Comparison of ENCODE assay signal across 8 cellular contexts in genomic region chr11:62709262-62710000, GRCh38. TPM values are rescaled to one million over a fixed set of nuclear protein-coding genes. Genes with fewer than 3 reads are reported as not detected.
A peak's percentile ranks its signal among the peaks of the same experiment; 100 is the strongest.
DNase-seq lines count a peak whose midpoint lies in the region; ATAC-seq, FAIRE-seq and TF ChIP-seq lines count a peak whose summit lies in the region.

No MANE protein-coding gene starts in this region.

- H3K4me3 ChIP-seq in GM12864 (ENCODE audit: low read depth, low read length) (peak overlapping the region; percentile 56), body of pancreas (no peak overlapping the region), iPS DF 6.9 (ENCODE audit: low read length) (peak overlapping the region; percentile 76; the same call in 1 of the 2 replicates), sigmoid colon (peak overlapping the region; percentile 44 to 59 (median 55))

- ATAC-seq in HG02759 (IDR thresholded peaks at IDR 0.05; ENCODE audit: unreplicated experiment) (peak; percentile 76), body of pancreas (peak; percentile 77)

- H3K36me3 ChIP-seq in body of pancreas (replicated peaks in 1 of 2; ENCODE audit: insufficient read depth in 1 of 2, low read depth in 2 of 2) = no peaks in the 10 kb centered on the region
- peaks cover 5% of the 10 kb centered on the region; the same call in 1 of the 2 replicates for H3K36me3 ChIP-seq in iPS DF 6.9 (ENCODE audit: control insufficient read depth, insufficient read depth, low read length)
- peaks cover 10 to 41% (median 21%) of the 10 kb centered on the region in 4 donors for H3K36me3 ChIP-seq in sigmoid colon

- peak; percentile 46 to 86 (median 81) for TF ChIP-seq POLR2A in body of pancreas (IDR thresholded peaks at IDR 0.05)
- TF ChIP-seq POLR2A in sigmoid colon (IDR thresholded peaks at IDR 0.05) = peak; percentile 55 to 71

- no peak for TF ChIP-seq CTCF in GM12864 (IDR thresholded peaks at IDR 0.05; ENCODE audit: low read depth, low read length, missing control alignments)
- peak in 1 of 7 experiments; percentile 16 for TF ChIP-seq CTCF in body of pancreas (IDR thresholded peaks at IDR 0.05)
- no peak for TF ChIP-seq CTCF in sigmoid colon (IDR thresholded peaks at IDR 0.05)

- H3K27me3 ChIP-seq in body of pancreas = no peaks in the 10 kb centered on the region
- H3K27me3 ChIP-seq in iPS DF 6.9 (ENCODE audit: control insufficient read depth, insufficient read depth, low read length) = no peaks in the 10 kb centered on the region
- H3K27me3 ChIP-seq in sigmoid colon = no peaks in the 10 kb centered on the region

- no peaks in the 10 kb centered on the region for H3K9me3 ChIP-seq in body of pancreas
- no peaks in the 10 kb centered on the region for H3K9me3 ChIP-seq in iPS DF 6.9 (ENCODE audit: control insufficient read depth, insufficient read depth, low read length)
- H3K9me3 ChIP-seq in sigmoid colon = no peaks in the 10 kb centered on the region

- H3K4me1 ChIP-seq in body of pancreas (peaks cover 91% of the 10 kb centered on the region), iPS DF 6.9 (ENCODE audit: control insufficient read depth, insufficient read depth, low read length) (no peaks in the 10 kb centered on the region; the same call in 1 of the 2 replicates), sigmoid colon (peaks cover 0 to 40% (median 36%) of the 10 kb centered on the region in 4 donors)

- TF ChIP-seq EP300 in sigmoid colon (IDR thresholded peaks at IDR 0.05) = no peak

- H3K27ac ChIP-seq in body of pancreas = peak overlapping the region; percentile 70 to 94 (median 93)
- peak overlapping the region; percentile 11 for H3K27ac ChIP-seq in iPS DF 6.9 (ENCODE audit: low read length)
- H3K27ac ChIP-seq in sigmoid colon = peak overlapping the region; percentile 88 to 94 (median 92)

- intact Hi-C loops in body of pancreas (cut with DNase I) (no loop called here), sigmoid colon (cut with DNase I) (loop anchor here (5.0 kb wide), 3 partner anchors 42 to 97 kb away; partner anchors contain the start of genes C11orf98, CSKMT, EML3 and INTS5)

- WGBS in body of pancreas, 2 donors = 2 to 3% methylated on average over 47 of the region's 47 CpGs
- no CpG with 5 or more reads among the region's 47 CpGs for WGBS in iPS DF 6.9 (ENCODE audit: insufficient coverage, insufficient read length)
- WGBS in sigmoid colon, 2 donors = 2 to 4% methylated on average over 47 of the region's 47 CpGs

- peak; percentile 89 for FAIRE-seq in TTC549 (lab: Jason Lieb, UNC)

- DNase-seq in GM12864 (ENCODE audit: low read depth) (peak; percentile 95), NCI-H187 (lab: John Stamatoyannopoulos, UW) (peak; percentile 96 to 99), body of pancreas (peak; percentile 97 to 99 (median 99)), iPS DF 6.9 (ENCODE audit: low read depth, low spot score) (peak; percentile 97), sigmoid colon (peak; percentile 100), Kasumi-1 (lab: John Stamatoyannopoulos, UW) (no peak)

RNA-seq across cellular contexts. Expression of gene GNG3, which starts 2.0 kb away (rescaled TPM):
- total RNA-seq in body of pancreas = 1 to 10 TPM in 1 of 2 donors, not detected in 1; 1.0 TPM
- 1 to 10 TPM in 3 of 4 donors, not detected in 1; 1.4 to 5.0 (median 2.8) TPM for total RNA-seq in sigmoid colon
- polyA plus RNA-seq in sigmoid colon = 1 to 10 TPM in 2 of 3 donors, not detected in 1; 1.2 to 2.7 TPM

RNA-seq across cellular contexts. Expression of gene BSCL2, which starts 2.2 kb away (rescaled TPM):
- total RNA-seq in body of pancreas = 100 to 1,000 TPM in 1 of 2 donors, 10 to 100 TPM in 1; 44.6 to 248 TPM
- 10 to 100 TPM; 35.5 to 69.8 (median 50.2) TPM for total RNA-seq in sigmoid colon
- 10 to 100 TPM; 18.0 to 72.3 (median 27.0) TPM for polyA plus RNA-seq in sigmoid colon

RNA-seq across cellular contexts. Expression of gene HNRNPUL2, which starts 17.8 kb away (rescaled TPM):
- total RNA-seq in body of pancreas (10 to 100 TPM; 19.1 to 20.5 TPM), sigmoid colon (10 to 100 TPM; 22.9 to 30.7 (median 25.3) TPM)
- 10 to 100 TPM; 36.6 to 54.3 (median 37.5) TPM for polyA plus RNA-seq in sigmoid colon

RNA-seq across cellular contexts. Expression of gene TTC9C, which starts 18.9 kb away (rescaled TPM):
- 10 to 100 TPM; 12.5 to 18.5 TPM for total RNA-seq in body of pancreas
- total RNA-seq in sigmoid colon = 10 to 100 TPM; 21.9 to 39.9 (median 24.2) TPM
- polyA plus RNA-seq in sigmoid colon = 10 to 100 TPM; 27.6 to 30.4 (median 27.7) TPM

RNA-seq across cellular contexts. Expression of gene LRRN4CL, which starts 20.1 kb away (rescaled TPM):
- total RNA-seq in body of pancreas (1 to 10 TPM; 3.1 to 4.6 TPM), sigmoid colon (10 to 100 TPM; 28.5 to 40.4 (median 32.1) TPM)
- polyA plus RNA-seq in sigmoid colon = 1 to 10 TPM in 2 of 3 donors, under 1 TPM in 1; 0.23 to 3.1 (median 3.0) TPM

Comparison
In these comparisons a context has a peak if more than half of its experiments do, and no peak if none do; other contexts are left out.
1. DNase-seq: peak in GM12864 (single experiment), NCI-H187 (2 of 2), body of pancreas (4 of 4), iPS DF 6.9 (single experiment) and sigmoid colon (single experiment); none in Kasumi-1 (0 of 2).
2. H3K4me3 ChIP-seq: peak in GM12864 (single experiment), iPS DF 6.9 (single experiment) and sigmoid colon (4 of 4); none in body of pancreas (0 of 2).
3. H3K27ac ChIP-seq: peak in every context shown above with its lines; median percentile 93 in body of pancreas; 92 in sigmoid colon; 11 in iPS DF 6.9.